ENCODE assay signal across 1 cellular context in genomic region chr7:66075590-66076458, GRCh38.
A peak's percentile ranks its signal among the peaks of the same experiment; 100 is the strongest.
TF ChIP-seq lines count a peak whose summit lies in the region.

TSS of gene ASL (plus strand) at chr7:66075819. CDS start at chr7:66076082, 263 bp downstream.

TF ChIP-seq in K562, 482 proteins besides CTCF, POLR2A, EP300 and RAD21 (continued from another document and continues in another):
- 0 out of 2 replicates have a peak, but pooled peaks have one; percentile 57 for TF ChIP-seq RERE (CRISPR knock-in tag; IDR thresholded peaks at IDR 0.05; ENCODE audit: borderline replicate concordance)
- TF ChIP-seq NCOR1 (IDR thresholded peaks at IDR 0.05): no peak
- no peak for TF ChIP-seq ZNF436 (CRISPR knock-in tag; IDR thresholded peaks at IDR 0.05)
- no peak for TF ChIP-seq CBX8 (IDR thresholded peaks at IDR 0.05; ENCODE audit: borderline replicate concordance, extremely low read depth, low read depth, low read length, poor library complexity, severe bottlenecking)
- TF ChIP-seq IRF1 (CRISPR knock-in tag; IDR thresholded peaks at IDR 0.05; ENCODE audit: borderline replicate concordance): 0 out of 2 replicates have a peak, but pooled peaks have one; percentile 55
- TF ChIP-seq BRD9 (IDR thresholded peaks at IDR 0.05; ENCODE audit: low read depth, partially characterized antibody): no peak
- no peak for TF ChIP-seq ZNF12 (CRISPR knock-in tag; IDR thresholded peaks at IDR 0.05)
- no peak for TF ChIP-seq CHAMP1 (IDR thresholded peaks at IDR 0.05)
- TF ChIP-seq ZNF589 (CRISPR knock-in tag; IDR thresholded peaks at IDR 0.05; ENCODE audit: low read depth): no peak
- peak; percentile 29 for TF ChIP-seq RBM22 (IDR thresholded peaks at IDR 0.05; ENCODE audit: low read depth, low read length, poor library complexity, severe bottlenecking)
- no peak for TF ChIP-seq BRF2 (IDR thresholded peaks at IDR 0.05; ENCODE audit: borderline replicate concordance, insufficient read depth, insufficient read length)
- TF ChIP-seq SPI1 (IDR thresholded peaks at IDR 0.05; ENCODE audit: borderline replicate concordance, low read depth, low read length): no peak
- TF ChIP-seq XRCC3 (IDR thresholded peaks at IDR 0.05): no peak
- no peak for TF ChIP-seq CCAR2 (IDR thresholded peaks at IDR 0.05; ENCODE audit: low read depth, low read length)
- peak; percentile 51; the same call in 1 of the 2 replicates for TF ChIP-seq BHLHE40 (IDR thresholded peaks at IDR 0.05; ENCODE audit: low read length)
- TF ChIP-seq HDGF (IDR thresholded peaks at IDR 0.05): no peak
- TF ChIP-seq YY1 (IDR thresholded peaks at IDR 0.05; ENCODE audit: borderline replicate concordance in 1 of 3, control insufficient read depth in 1 of 3, extremely low read depth in 1 of 3, insufficient read depth in 3 of 3, insufficient read length in 1 of 3, insufficient replicate concordance in 2 of 3, low read depth in 1 of 3, low read length in 2 of 3): peak in 2 of 3 experiments; percentile 44 to 77
- no peak for TF ChIP-seq KDM1A (IDR thresholded peaks at IDR 0.05)
- 0 out of 4 replicates have a peak, but pooled peaks of 1 of the 2 experiments have one; percentile 42 for TF ChIP-seq KDM4B (IDR thresholded peaks at IDR 0.05; ENCODE audit: borderline replicate concordance in 2 of 2, low read depth in 1 of 2)
- TF ChIP-seq ZNF280B (CRISPR knock-in tag; IDR thresholded peaks at IDR 0.05): no peak
- TF ChIP-seq TFAM (CRISPR knock-in tag; conservative IDR thresholded peaks at IDR 0.05): no peak
- no peak for TF ChIP-seq ATF4 (CRISPR knock-in tag; IDR thresholded peaks at IDR 0.05)
- TF ChIP-seq RUNX1 (IDR thresholded peaks at IDR 0.05; ENCODE audit: low read depth): no peak
- no peak for TF ChIP-seq PCBP2 (IDR thresholded peaks at IDR 0.05; ENCODE audit: low read depth, low read length, poor library complexity, severe bottlenecking)
- no peak for TF ChIP-seq ZBTB43 (CRISPR knock-in tag; IDR thresholded peaks at IDR 0.05)
- no peak for TF ChIP-seq ARHGAP35 (IDR thresholded peaks at IDR 0.05; ENCODE audit: partially characterized antibody)
- TF ChIP-seq LEF1 (IDR thresholded peaks at IDR 0.05): no peak
- TF ChIP-seq ZNF717 (CRISPR knock-in tag; IDR thresholded peaks at IDR 0.05): no peak
- peak; percentile 45; the same call in 1 of the 2 replicates for TF ChIP-seq KAT7 (CRISPR knock-in tag; IDR thresholded peaks at IDR 0.05; ENCODE audit: borderline replicate concordance)
- peak; percentile 95 for TF ChIP-seq ZBTB7A (IDR thresholded peaks at IDR 0.05; ENCODE audit: borderline replicate concordance, control insufficient read depth, low read depth, low read length)
- TF ChIP-seq GATA2 (CRISPR knock-in tag; IDR thresholded peaks at IDR 0.05): no peak
- TF ChIP-seq MEIS2 (IDR thresholded peaks at IDR 0.05; ENCODE audit: partially characterized antibody): no peak
- no peak for TF ChIP-seq ZC3H8 (IDR thresholded peaks at IDR 0.05)
- TF ChIP-seq ZNF316 (IDR thresholded peaks at IDR 0.05): no peak
- TF ChIP-seq MYC (IDR thresholded peaks at IDR 0.05; ENCODE audit: low read depth, low read length): peak; percentile 84
- peak; percentile 51; the same call in 1 of the 2 replicates for TF ChIP-seq MYC (CRISPR knock-in tag; IDR thresholded peaks at IDR 0.05; ENCODE audit: borderline replicate concordance, low read depth)
- no peak for TF ChIP-seq THRB (CRISPR knock-in tag; conservative IDR thresholded peaks at IDR 0.05)
- peak; percentile 78 for TF ChIP-seq FUS (optimal IDR thresholded peaks at IDR 0.05; ENCODE audit: low read depth, low read length)
- no peak for TF ChIP-seq ETS2 (tag; IDR thresholded peaks at IDR 0.05; ENCODE audit: borderline replicate concordance, poor library complexity, severe bottlenecking)
- TF ChIP-seq YBX1 (IDR thresholded peaks at IDR 0.05): no peak
- TF ChIP-seq ZBTB33 (CRISPR knock-in tag; IDR thresholded peaks at IDR 0.05): peak; percentile 47; the same call in 1 of the 2 replicates
- no peak for TF ChIP-seq ZNF551 (CRISPR knock-in tag; IDR thresholded peaks at IDR 0.05)
